In genomic region chr10:79273603-79274002, GRCh38 we compare ENCODE assay signal across 14 cellular contexts.
A peak's percentile ranks its signal among the peaks of the same experiment; 100 is the strongest.
DNase-seq lines count a peak whose midpoint lies in the region; TF ChIP-seq lines count a peak whose summit lies in the region.
"Had no signal": no experiment of that assay in that cellular context is flagged by ENCODE, and none has a peak within 500 bp of the region (broad histone marks: within the 10 kb centered on the region; RNA-seq: fewer than 3 reads in every experiment).

No MANE protein-coding gene starts in this region.

- no peak for TF ChIP-seq POLR2A in esophagus squamous epithelium (IDR thresholded peaks at IDR 0.05)

- H3K4me3 ChIP-seq in esophagus squamous epithelium, result no peak overlapping the region
- H3K4me3 ChIP-seq in tibial artery, result no peak overlapping the region
- H3K4me3 ChIP-seq: colonic mucosa had no signal

- H3K27me3 ChIP-seq in esophagus squamous epithelium (no peaks in the 10 kb centered on the region), tibial artery (no peaks in the 10 kb centered on the region)
- H3K27me3 ChIP-seq: colonic mucosa had no signal

- 42 to 70% methylated on average over 5 to 7 of the region's 10 CpGs for WGBS in esophagus squamous epithelium, 2 donors

- H3K4me3 Mint-ChIP-seq in nephron, result no peak overlapping the region
- no peak overlapping the region for H3K4me3 Mint-ChIP-seq in activated naive CD8-positive, alpha-beta T cell treated with anti-CD3 and anti-CD28 coated beads for 36 hours
- no peak overlapping the region for H3K4me3 Mint-ChIP-seq in activated naive CD4-positive, alpha-beta T cell treated with anti-CD3 and anti-CD28 coated beads for 36 hours
- H3K4me3 Mint-ChIP-seq: activated CD8-positive, alpha-beta T cell treated with anti-CD3 and anti-CD28 coated beads for 36 hours; CD4-positive, CD25-positive, alpha-beta regulatory T cell; T-helper 1 cell treated with Interleukin-12 subunit alpha and Interleukin-12 subunit beta and Interleukin-4 antibody, amounts not matched to agents 30 μg/mL and 1 μg/mL, for 36 hours had no signal

- H3K36me3 ChIP-seq in esophagus squamous epithelium (peaks cover 0 to 74% (median 5%) of the 10 kb centered on the region in 3 donors), tibial artery (peaks cover 12 to 19% (median 14%) of the 10 kb centered on the region in 3 donors)

- H3K9me3 Mint-ChIP-seq in nephron, result no peaks in the 10 kb centered on the region
- H3K9me3 Mint-ChIP-seq in activated naive CD8-positive, alpha-beta T cell treated with anti-CD3 and anti-CD28 coated beads for 36 hours, result no peaks in the 10 kb centered on the region
- H3K9me3 Mint-ChIP-seq in activated naive CD4-positive, alpha-beta T cell treated with anti-CD3 and anti-CD28 coated beads for 36 hours, result no peaks in the 10 kb centered on the region
- H3K9me3 Mint-ChIP-seq: activated CD8-positive, alpha-beta T cell treated with anti-CD3 and anti-CD28 coated beads for 36 hours; CD4-positive, CD25-positive, alpha-beta regulatory T cell; T-helper 1 cell treated with Interleukin-12 subunit alpha and Interleukin-12 subunit beta and Interleukin-4 antibody, amounts not matched to agents 30 μg/mL and 1 μg/mL, for 36 hours had no signal

- POLR2A ChIA-PET in RWPE1 (lab: Yijun Ruan, JAX; ENCODE audit: low non-redundant PET), result no interaction called here

- H3K27ac ChIP-seq in RWPE1 (peak overlapping the region; percentile 73), esophagus squamous epithelium (peak overlapping the region; percentile 76 to 88 (median 80)), tibial artery (peak overlapping the region; percentile 71 to 87)

- no peak for DNase-seq in RWPE1 (ENCODE audit: low spot score)
- DNase-seq in esophagus squamous epithelium (lab: John Stamatoyannopoulos, UW), result no peak
- DNase-seq in tibial artery, result no peak
- DNase-seq in amniotic stem cell (lab: John Stamatoyannopoulos, UW), result no peak
- no peak for DNase-seq in activated naive CD8-positive, alpha-beta T cell treated with anti-CD3 and anti-CD28 coated beads for 36 hours
- DNase-seq in C1 segment of cervical spinal cord (lab: John Stamatoyannopoulos, UW), result no peak
- DNase-seq in activated naive CD4-positive, alpha-beta T cell treated with anti-CD3 and anti-CD28 coated beads for 36 hours, result no peak
- DNase-seq: activated CD8-positive, alpha-beta T cell treated with anti-CD3 and anti-CD28 coated beads for 36 hours; activated naive CD4-positive, alpha-beta T cell; CD4-positive, CD25-positive, alpha-beta regulatory T cell; stimulated activated CD4-positive, alpha-beta T cell treated with anti-CD3 and anti-CD28 coated beads, Interleukin-1b, Interleukin-23, amount 100 ng/mL, for 48 hours had no signal

- peaks cover 50% of the 10 kb centered on the region for H3K4me1 Mint-ChIP-seq in nephron
- H3K4me1 Mint-ChIP-seq in activated naive CD8-positive, alpha-beta T cell treated with anti-CD3 and anti-CD28 coated beads for 36 hours, result no peaks in the 10 kb centered on the region
- H3K4me1 Mint-ChIP-seq in activated naive CD4-positive, alpha-beta T cell treated with anti-CD3 and anti-CD28 coated beads for 36 hours (ENCODE audit: low read depth), result no peaks in the 10 kb centered on the region

- H3K36me3 Mint-ChIP-seq in nephron (ENCODE audit: low read depth), result peaks cover 31% of the 10 kb centered on the region
- peaks cover 14% of the 10 kb centered on the region for H3K36me3 Mint-ChIP-seq in activated naive CD8-positive, alpha-beta T cell treated with anti-CD3 and anti-CD28 coated beads for 36 hours
- H3K36me3 Mint-ChIP-seq in activated naive CD4-positive, alpha-beta T cell treated with anti-CD3 and anti-CD28 coated beads for 36 hours (ENCODE audit: low read depth), result peaks cover 8% of the 10 kb centered on the region

- H3K4me1 ChIP-seq in esophagus squamous epithelium, result peaks cover 33 to 79% (median 53%) of the 10 kb centered on the region in 3 donors
- peaks cover 0 to 58% (median 40%) of the 10 kb centered on the region in 4 donors for H3K4me1 ChIP-seq in tibial artery
- H3K4me1 ChIP-seq: colonic mucosa had no signal

- intact Hi-C loops in esophagus squamous epithelium (cut with DNase I) (no loop called here), tibial artery (cut with DNase I; ENCODE audit: low total_unique reads) (loop anchor here (1.0 kb wide), 1 partner anchor 27 kb away; no protein-coding TSS in a partner anchor)
- intact Hi-C loops in activated naive CD4-positive, alpha-beta T cell treated with anti-CD3 and anti-CD28 coated beads for 36 hours (cut with micrococcal nuclease), result no loop called here

- H3K27ac Mint-ChIP-seq in nephron, result peak overlapping the region; percentile 30 to 85 (median 77)
- H3K27ac Mint-ChIP-seq in activated naive CD8-positive, alpha-beta T cell treated with anti-CD3 and anti-CD28 coated beads for 36 hours, result no peak overlapping the region
- no peak overlapping the region for H3K27ac Mint-ChIP-seq in activated naive CD4-positive, alpha-beta T cell treated with anti-CD3 and anti-CD28 coated beads for 36 hours
- H3K27ac Mint-ChIP-seq: activated CD8-positive, alpha-beta T cell treated with anti-CD3 and anti-CD28 coated beads for 36 hours; T-helper 1 cell treated with Interleukin-12 subunit alpha and Interleukin-12 subunit beta and Interleukin-4 antibody, amounts not matched to agents 30 μg/mL and 1 μg/mL, for 36 hours had no signal

- H3K27me3 Mint-ChIP-seq in nephron (ENCODE audit: low read depth), result no peaks in the 10 kb centered on the region
- no peaks in the 10 kb centered on the region for H3K27me3 Mint-ChIP-seq in activated naive CD8-positive, alpha-beta T cell treated with anti-CD3 and anti-CD28 coated beads for 36 hours
- H3K27me3 Mint-ChIP-seq in activated naive CD4-positive, alpha-beta T cell treated with anti-CD3 and anti-CD28 coated beads for 36 hours (ENCODE audit: low read depth), result no peaks in the 10 kb centered on the region
- H3K27me3 Mint-ChIP-seq: activated CD8-positive, alpha-beta T cell treated with anti-CD3 and anti-CD28 coated beads for 36 hours; CD4-positive, CD25-positive, alpha-beta regulatory T cell had no signal

- H3K9me3 ChIP-seq in esophagus squamous epithelium (no peaks in the 10 kb centered on the region), tibial artery (no peaks in the 10 kb centered on the region)
- H3K9me3 ChIP-seq: colonic mucosa had no signal

- CTCF ChIA-PET in RWPE1 (lab: Yijun Ruan, JAX), result interaction anchor here (0.7 kb wide), 1 partner anchor 32 kb away, joined by 4 read pairs; no protein-coding TSS in a partner anchor
- CTCF ChIA-PET in activated naive CD4-positive, alpha-beta T cell treated with anti-CD3 and anti-CD28 coated beads for 36 hours (lab: Charles Lee), result no interaction called here

- TF ChIP-seq CTCF in RWPE1 (conservative IDR thresholded peaks at IDR 0.05; ENCODE audit: low read depth) (no peak), esophagus squamous epithelium (IDR thresholded peaks at IDR 0.05) (no peak), nephron (IDR thresholded peaks at IDR 0.05; ENCODE audit: unreplicated experiment in 3 of 3) (no peak), tibial artery (IDR thresholded peaks at IDR 0.05) (no peak)

Comparison
In these comparisons a context has a peak if more than half of its experiments do, and no peak if none do; other contexts are left out.
1. H3K27ac Mint-ChIP-seq: peak in nephron (3 of 3); none in activated naive CD8-positive, alpha-beta T cell treated with anti-CD3 and anti-CD28 coated beads for 36 hours (single experiment) and activated naive CD4-positive, alpha-beta T cell treated with anti-CD3 and anti-CD28 coated beads for 36 hours (single experiment).
2. Peak in every context shown above with its lines, with median percentiles within 50 percentile points of each other: H3K27ac ChIP-seq.